ENCODE assay signal across 13 cellular contexts in genomic region chr15:52642386-52643361, GRCh38. TPM values are rescaled to one million over a fixed set of nuclear protein-coding genes. Genes with fewer than 3 reads are reported as not detected.
DNase-seq lines count a peak whose midpoint lies in the region; ATAC-seq and TF ChIP-seq lines count a peak whose summit lies in the region.
"Had no signal": no experiment of that assay in that cellular context is flagged by ENCODE, and none has a peak within 500 bp of the region (broad histone marks: within the 10 kb centered on the region; RNA-seq: fewer than 3 reads in every experiment).

No MANE protein-coding gene starts in this region.

- H3K9me3 ChIP-seq in endodermal cell (ENCODE audit: control insufficient read depth, low read length) = no peaks in the 10 kb centered on the region
- H3K9me3 ChIP-seq: uterus had no signal

- H3K4me1 Mint-ChIP-seq in endodermal cell = no peaks in the 10 kb centered on the region
- peaks cover 0 to 12% (median 7%) of the 10 kb centered on the region in 4 donors for H3K4me1 Mint-ChIP-seq in naive thymus-derived CD8-positive, alpha-beta T cell

- H3K4me3 ChIP-seq in AG10803 (ENCODE audit: low read length) (no peak overlapping the region), KMS-11 (IDR thresholded peaks at IDR 0.05; ENCODE audit: insufficient read depth, low read depth, low read length) (no peak overlapping the region), endodermal cell (ENCODE audit: low read length) (no peak overlapping the region)
- H3K4me3 ChIP-seq: dorsolateral prefrontal cortex, uterus had no signal

- H3K4me3 Mint-ChIP-seq in endodermal cell = no peak overlapping the region
- no peak overlapping the region for H3K4me3 Mint-ChIP-seq in naive thymus-derived CD8-positive, alpha-beta T cell

- H3K27me3 Mint-ChIP-seq in endodermal cell (ENCODE audit: insufficient read depth) = no peaks in the 10 kb centered on the region
- H3K27me3 Mint-ChIP-seq in naive thymus-derived CD8-positive, alpha-beta T cell = no peaks in the 10 kb centered on the region

- H3K27ac Mint-ChIP-seq in endodermal cell = peak overlapping the region; percentile 37
- H3K27ac Mint-ChIP-seq in naive thymus-derived CD8-positive, alpha-beta T cell = peak overlapping the region in 8 of 10 donors; percentile 6 to 63 (median 28)
- H3K27ac Mint-ChIP-seq: activated T-helper 2 cell treated with anti-CD3 and anti-CD28 coated beads, Interferon-gamma antibody, Interleukin-2, Interleukin-4, amounts not matched to agents 10 μg/mL and 5 μg/mL and 100 μg/mL, durations not matched to agents 14 hours and 24 hours and 36 hours had no signal

- H3K9me3 Mint-ChIP-seq in endodermal cell = no peaks in the 10 kb centered on the region
- no peaks in the 10 kb centered on the region for H3K9me3 Mint-ChIP-seq in naive thymus-derived CD8-positive, alpha-beta T cell
- H3K9me3 Mint-ChIP-seq: activated T-helper 2 cell treated with anti-CD3 and anti-CD28 coated beads, Interferon-gamma antibody, Interleukin-2, Interleukin-4, amounts not matched to agents 10 μg/mL and 5 μg/mL and 100 μg/mL, durations not matched to agents 14 hours and 24 hours and 36 hours had no signal

- no peak for ATAC-seq in naive thymus-derived CD8-positive, alpha-beta T cell
- ATAC-seq in GM21717 (IDR thresholded peaks at IDR 0.05; ENCODE audit: unreplicated experiment) (no peak), HG02870 (IDR thresholded peaks at IDR 0.05; ENCODE audit: unreplicated experiment) (no peak)

- peaks cover 2% of the 10 kb centered on the region for H3K36me3 Mint-ChIP-seq in endodermal cell (ENCODE audit: low read depth)
- H3K36me3 Mint-ChIP-seq in naive thymus-derived CD8-positive, alpha-beta T cell = peaks cover 0 to 74% (median 11%) of the 10 kb centered on the region in 3 donors

- peaks cover 63% of the 10 kb centered on the region for H3K4me1 ChIP-seq in KMS-11 (ENCODE audit: low read depth, poor library complexity, severe bottlenecking)
- H3K4me1 ChIP-seq in endodermal cell (ENCODE audit: control insufficient read depth, insufficient read depth, low read length) = no peaks in the 10 kb centered on the region

- POLR2A ChIA-PET in naive thymus-derived CD8-positive, alpha-beta T cell (lab: Charles Lee) = no interaction called here

- H3K27me3 ChIP-seq in KMS-11 (ENCODE audit: insufficient read depth, low read depth) = no peaks in the 10 kb centered on the region
- H3K27me3 ChIP-seq in endodermal cell (ENCODE audit: control insufficient read depth, insufficient read depth, low read length, poor library complexity, severe bottlenecking) = no peaks in the 10 kb centered on the region
- H3K27me3 ChIP-seq: dorsolateral prefrontal cortex, uterus had no signal

- WGBS in endodermal cell (ENCODE audit: insufficient coverage in 1 of 2, insufficient read length in 1 of 2), 2 experiments = 92% methylated on average over 2 to 4 of the region's 5 CpGs

- H3K9ac ChIP-seq in KMS-11 (peak overlapping the region; percentile 5; the same call in 1 of the 2 replicates), endodermal cell (ENCODE audit: extremely low read depth, low read length, poor library complexity, severe bottlenecking) (no peak overlapping the region)

- peak overlapping the region; percentile 84 for H3K4me2 ChIP-seq in KMS-11

- no peaks in the 10 kb centered on the region for H3K79me2 ChIP-seq in KMS-11 (ENCODE audit: insufficient read depth, low read depth)

- DNase-seq in AG10803 (ENCODE audit: low read depth) (peak; percentile 81), endodermal cell (no peak)
- no peak for DNase-seq in naive thymus-derived CD8-positive, alpha-beta T cell
- DNase-seq in activated CD4-positive, alpha-beta T cell treated with anti-CD3 and anti-CD28 coated beads for 1 hour = no peak
- no peak for DNase-seq in activated CD4-positive, CD25-positive, alpha-beta regulatory T cell treated with anti-CD3 and anti-CD28 coated beads, Interleukin-2, amount 50 U/mL, for 72 hours
- DNase-seq: dorsolateral prefrontal cortex, NCI-H1105, nucleus accumbens, uterus had no signal

- TF ChIP-seq CTCF in AG10803 (conservative IDR thresholded peaks at IDR 0.05; ENCODE audit: low read length) (no peak), KMS-11 (conservative IDR thresholded peaks at IDR 0.05; ENCODE audit: low read depth, low read length) (no peak), endodermal cell (conservative IDR thresholded peaks at IDR 0.05) (no peak)

- H3K36me3 ChIP-seq in KMS-11 (ENCODE audit: insufficient read depth) (no peaks in the 10 kb centered on the region; the same call in 1 of the 2 replicates), endodermal cell (ENCODE audit: control insufficient read depth, insufficient read depth, low read length) (no peaks in the 10 kb centered on the region)
- H3K36me3 ChIP-seq: uterus had no signal

- H3K27ac ChIP-seq in KMS-11 = peak overlapping the region; percentile 51
- no peak overlapping the region for H3K27ac ChIP-seq in endodermal cell (ENCODE audit: low read depth, low read length)

- H4K20me1 ChIP-seq in KMS-11 (ENCODE audit: insufficient read depth) = no peaks in the 10 kb centered on the region

- H2AFZ ChIP-seq in KMS-11 (ENCODE audit: low read depth) = no peak overlapping the region

RNA-seq across cellular contexts. Expression of gene ATOSA, which starts 36.5 kb away (rescaled TPM):
- total RNA-seq in endodermal cell = 10 to 100 TPM; 18.6 to 27.8 TPM
- polyA plus RNA-seq in endodermal cell (2013, experiment 1 of 2) = 18.2 TPM
- polyA plus RNA-seq in endodermal cell (2013, experiment 2 of 2) = 17.5 TPM
- 100 to 1,000 TPM; 101 TPM for total RNA-seq in naive thymus-derived CD8-positive, alpha-beta T cell
- 10 to 100 TPM in 1 of 3 donors, 1 to 10 TPM in 2; 9.0 to 13.1 (median 9.6) TPM for polyA plus RNA-seq in naive thymus-derived CD8-positive, alpha-beta T cell
